In genomic region chr21:26117972-26118367, GRCh38 we compare ENCODE assay signal across 20 cellular contexts. TPM values are rescaled to one million over a fixed set of nuclear protein-coding genes. Genes with fewer than 3 reads are reported as not detected.
DNase-seq lines count a peak whose midpoint lies in the region; ATAC-seq and TF ChIP-seq lines count a peak whose summit lies in the region.
"Had no signal": no experiment of that assay in that cellular context is flagged by ENCODE, and none has a peak within 500 bp of the region (broad histone marks: within the 10 kb centered on the region; RNA-seq: fewer than 3 reads in every experiment).

No MANE protein-coding gene starts in this region.

- no peak for DNase-seq in MM.1S
- no peak for DNase-seq in body of pancreas
- no peak for DNase-seq in mesendoderm
- DNase-seq in thyroid gland: no peak
- DNase-seq in activated naive CD8-positive, alpha-beta T cell treated with anti-CD3 and anti-CD28 coated beads, Interleukin-2, amount 50 U/mL, for 24 hours: no peak
- no peak for DNase-seq in CD8-positive, alpha-beta memory T cell
- no peak for DNase-seq in CD8-positive, alpha-beta T cell
- DNase-seq: activated CD4-positive, alpha-beta T cell treated with anti-CD3 and anti-CD28 coated beads for 4 hours; activated T-cell treated with anti-CD3 and anti-CD28 coated beads, Interleukin-2, amount 50 U/mL, for 72 hours; CD4-positive, alpha-beta T cell; effector memory CD8-positive, alpha-beta T cell; esophagus squamous epithelium; GDM1; H9; kidney glomerular epithelial cell; NCI-H1694 treated with DMSO at 0.1 percent for 48 hours; SHP77 had no signal

- CTCF ChIA-PET in CD8-positive, alpha-beta memory T cell (lab: Charles Lee): no interaction called here
- CTCF ChIA-PET in CD8-positive, alpha-beta T cell (lab: Charles Lee): no interaction called here

- ATAC-seq in body of pancreas: no peak
- ATAC-seq in activated naive CD8-positive, alpha-beta T cell treated with anti-CD3 and anti-CD28 coated beads, Interleukin-2, amount 50 U/mL, for 24 hours: no peak
- ATAC-seq in CD8-positive, alpha-beta T cell: no peak
- ATAC-seq: activated naive CD4-positive, alpha-beta T cell treated with anti-CD3 and anti-CD28 coated beads, Interleukin-2, amount 50 U/mL, for 72 hours; activated T-cell treated with anti-CD3 and anti-CD28 coated beads, Interleukin-2, amount 50 U/mL, for 72 hours; effector memory CD8-positive, alpha-beta T cell had no signal

- H3K79me1 ChIP-seq in mesendoderm (ENCODE audit: low read length): peaks cover 7% of the 10 kb centered on the region

- no peak overlapping the region for H2BK5ac ChIP-seq in mesendoderm (ENCODE audit: low read length)

- no peak overlapping the region for H3K27ac Mint-ChIP-seq in activated naive CD8-positive, alpha-beta T cell treated with anti-CD3 and anti-CD28 coated beads, Interleukin-2, amount 50 U/mL, for 24 hours
- no peak overlapping the region for H3K27ac Mint-ChIP-seq in CD8-positive, alpha-beta memory T cell
- H3K27ac Mint-ChIP-seq in CD8-positive, alpha-beta T cell: no peak overlapping the region
- H3K27ac Mint-ChIP-seq: activated naive CD4-positive, alpha-beta T cell treated with anti-CD3 and anti-CD28 coated beads, Interleukin-2, amount 50 U/mL, for 72 hours; activated T-cell treated with anti-CD3 and anti-CD28 coated beads, Interleukin-2, amount 50 U/mL, for 72 hours; CD4-positive, alpha-beta T cell; effector memory CD8-positive, alpha-beta T cell; memory B cell had no signal

- no peaks in the 10 kb centered on the region for H3F3A ChIP-seq in MM.1S (ENCODE audit: insufficient read depth, low read length)

- H3K36me3 Mint-ChIP-seq in activated naive CD8-positive, alpha-beta T cell treated with anti-CD3 and anti-CD28 coated beads, Interleukin-2, amount 50 U/mL, for 24 hours (ENCODE audit: low read depth): no peaks in the 10 kb centered on the region
- H3K36me3 Mint-ChIP-seq in CD8-positive, alpha-beta memory T cell: no peaks in the 10 kb centered on the region
- H3K36me3 Mint-ChIP-seq in CD8-positive, alpha-beta T cell: no peaks in the 10 kb centered on the region
- H3K36me3 Mint-ChIP-seq: activated naive CD4-positive, alpha-beta T cell treated with anti-CD3 and anti-CD28 coated beads, Interleukin-2, amount 50 U/mL, for 72 hours had no signal

- H3K56ac ChIP-seq in mesendoderm (ENCODE audit: low read length): no peak overlapping the region

- no peak overlapping the region for H4K5ac ChIP-seq in mesendoderm (ENCODE audit: low read length)

- H3K4me3 Mint-ChIP-seq in activated naive CD8-positive, alpha-beta T cell treated with anti-CD3 and anti-CD28 coated beads, Interleukin-2, amount 50 U/mL, for 24 hours: no peak overlapping the region
- no peak overlapping the region for H3K4me3 Mint-ChIP-seq in CD8-positive, alpha-beta memory T cell
- no peak overlapping the region for H3K4me3 Mint-ChIP-seq in CD8-positive, alpha-beta T cell
- H3K4me3 Mint-ChIP-seq: activated T-cell treated with anti-CD3 and anti-CD28 coated beads, Interleukin-2, amount 50 U/mL, for 72 hours; CD4-positive, alpha-beta T cell; effector memory CD8-positive, alpha-beta T cell; H9 had no signal

- TF ChIP-seq CTCF in MM.1S (IDR thresholded peaks at IDR 0.05; ENCODE audit: low read length): no peak
- no peak for TF ChIP-seq CTCF in body of pancreas (IDR thresholded peaks at IDR 0.05)
- no peak for TF ChIP-seq CTCF in thyroid gland (IDR thresholded peaks at IDR 0.05)
- TF ChIP-seq CTCF in CD8-positive, alpha-beta T cell (IDR thresholded peaks at IDR 0.05): no peak

- H3K9me3 ChIP-seq in MM.1S (replicated peaks; ENCODE audit: insufficient read depth, low read length): no peaks in the 10 kb centered on the region
- H3K9me3 ChIP-seq in body of pancreas: no peaks in the 10 kb centered on the region
- H3K9me3 ChIP-seq in thyroid gland: no peaks in the 10 kb centered on the region
- H3K9me3 ChIP-seq in CD8-positive, alpha-beta memory T cell (ENCODE audit: low read length): no peaks in the 10 kb centered on the region
- no peaks in the 10 kb centered on the region for H3K9me3 ChIP-seq in CD8-positive, alpha-beta T cell (ENCODE audit: low read length)
- H3K9me3 ChIP-seq: esophagus squamous epithelium, vagina had no signal

- TF ChIP-seq POLR2A in body of pancreas (IDR thresholded peaks at IDR 0.05): no peak
- no peak for TF ChIP-seq POLR2A in thyroid gland (IDR thresholded peaks at IDR 0.05)

- no peak overlapping the region for H3K9ac ChIP-seq in MM.1S (ENCODE audit: low read length)
- H3K9ac ChIP-seq in mesendoderm (ENCODE audit: low read length): no peak overlapping the region

- peaks cover 15% of the 10 kb centered on the region for H3K4me1 ChIP-seq in MM.1S (ENCODE audit: low read length)
- peaks cover 35% of the 10 kb centered on the region for H3K4me1 ChIP-seq in body of pancreas
- H3K4me1 ChIP-seq in mesendoderm (ENCODE audit: control insufficient read depth, low read depth, low read length): peaks cover 16% of the 10 kb centered on the region
- H3K4me1 ChIP-seq in thyroid gland: peaks cover 52 to 63% of the 10 kb centered on the region in 2 donors
- no peaks in the 10 kb centered on the region for H3K4me1 ChIP-seq in CD8-positive, alpha-beta memory T cell (ENCODE audit: insufficient read depth, low read length)
- H3K4me1 ChIP-seq in CD8-positive, alpha-beta T cell (ENCODE audit: insufficient read depth, low read length): no peaks in the 10 kb centered on the region

- H3K27me3 ChIP-seq in MM.1S (replicated peaks; ENCODE audit: insufficient read depth, low read length) (no peaks in the 10 kb centered on the region), body of pancreas (no peaks in the 10 kb centered on the region), mesendoderm (ENCODE audit: insufficient read depth, low read length, poor library complexity) (no peaks in the 10 kb centered on the region), thyroid gland (no peaks in the 10 kb centered on the region)
- H3K27me3 ChIP-seq in CD8-positive, alpha-beta memory T cell (ENCODE audit: insufficient read depth, low read length, poor library complexity, severe bottlenecking): no peaks in the 10 kb centered on the region
- H3K27me3 ChIP-seq in CD8-positive, alpha-beta T cell (ENCODE audit: insufficient read depth, low read length): no peaks in the 10 kb centered on the region
- H3K27me3 ChIP-seq: esophagus squamous epithelium, vagina had no signal

- H3K23ac ChIP-seq in mesendoderm (ENCODE audit: low read length): no peak overlapping the region

- peaks cover 4% of the 10 kb centered on the region; the same call in 1 of the 2 replicates for H4K20me1 ChIP-seq in MM.1S (ENCODE audit: insufficient read depth, low read length)

- H2AK5ac ChIP-seq in mesendoderm (ENCODE audit: low read length): no peak overlapping the region

- no peaks in the 10 kb centered on the region for H3K9me3 Mint-ChIP-seq in activated naive CD8-positive, alpha-beta T cell treated with anti-CD3 and anti-CD28 coated beads, Interleukin-2, amount 50 U/mL, for 24 hours
- H3K9me3 Mint-ChIP-seq in CD8-positive, alpha-beta memory T cell: no peaks in the 10 kb centered on the region
- no peaks in the 10 kb centered on the region for H3K9me3 Mint-ChIP-seq in CD8-positive, alpha-beta T cell
- H3K9me3 Mint-ChIP-seq: activated naive CD4-positive, alpha-beta T cell treated with anti-CD3 and anti-CD28 coated beads, Interleukin-2, amount 50 U/mL, for 72 hours; activated T-cell treated with anti-CD3 and anti-CD28 coated beads, Interleukin-2, amount 50 U/mL, for 72 hours; CD4-positive, alpha-beta T cell; effector memory CD8-positive, alpha-beta T cell; H9; memory B cell had no signal

- no peak overlapping the region for H3K18ac ChIP-seq in mesendoderm (ENCODE audit: low read length)

- H4K8ac ChIP-seq in mesendoderm (ENCODE audit: low read depth, low read length): no peak overlapping the region

- H3K79me2 ChIP-seq in MM.1S (ENCODE audit: low read length) (peaks cover 31% of the 10 kb centered on the region), mesendoderm (ENCODE audit: control insufficient read depth, insufficient read depth, low read length) (peaks cover 71% of the 10 kb centered on the region)

- no peak overlapping the region for H2BK120ac ChIP-seq in mesendoderm (ENCODE audit: low read depth, low read length)

- H2AFZ ChIP-seq in MM.1S (ENCODE audit: low read length): no peak overlapping the region

- WGBS in body of pancreas, 2 donors: 52 to 57% methylated on average over 3 of the region's 3 CpGs
- WGBS in mesendoderm (ENCODE audit: extremely low coverage, insufficient coverage, low lambda C conversion rate): no CpG with 5 or more reads among the region's 3 CpGs
- WGBS in thyroid gland, 2 donors: 49 to 52% methylated on average over 3 of the region's 3 CpGs

- H3K27me3 Mint-ChIP-seq in activated naive CD8-positive, alpha-beta T cell treated with anti-CD3 and anti-CD28 coated beads, Interleukin-2, amount 50 U/mL, for 24 hours: no peaks in the 10 kb centered on the region
- H3K27me3 Mint-ChIP-seq in CD8-positive, alpha-beta memory T cell: no peaks in the 10 kb centered on the region
- no peaks in the 10 kb centered on the region for H3K27me3 Mint-ChIP-seq in CD8-positive, alpha-beta T cell (ENCODE audit: low read depth)
- H3K27me3 Mint-ChIP-seq: CD4-positive, alpha-beta T cell; effector memory CD8-positive, alpha-beta T cell; memory B cell had no signal

- H3K4ac ChIP-seq in mesendoderm (ENCODE audit: low read depth, low read length): no peak overlapping the region

- H3K36me3 ChIP-seq in MM.1S (replicated peaks; ENCODE audit: insufficient read depth, low read length): no peaks in the 10 kb centered on the region
- no peaks in the 10 kb centered on the region for H3K36me3 ChIP-seq in body of pancreas (replicated peaks in 1 of 2; ENCODE audit: insufficient read depth in 1 of 2, low read depth in 2 of 2)
- no peaks in the 10 kb centered on the region for H3K36me3 ChIP-seq in mesendoderm (ENCODE audit: control insufficient read depth, insufficient read depth, low read length)
- H3K36me3 ChIP-seq in thyroid gland: no peaks in the 10 kb centered on the region
- no peaks in the 10 kb centered on the region for H3K36me3 ChIP-seq in CD8-positive, alpha-beta memory T cell (ENCODE audit: insufficient read depth, low read length)
- H3K36me3 ChIP-seq in CD8-positive, alpha-beta T cell (ENCODE audit: insufficient read depth, low read length): no peaks in the 10 kb centered on the region
- H3K36me3 ChIP-seq: vagina had no signal

- POLR2A ChIA-PET in CD8-positive, alpha-beta memory T cell (lab: Charles Lee): no interaction called here
- POLR2A ChIA-PET in CD8-positive, alpha-beta T cell (lab: Charles Lee): no interaction called here

- H2BK15ac ChIP-seq in mesendoderm (replicated peaks; ENCODE audit: low read depth): peak overlapping the region; percentile 57

- intact Hi-C loops in body of pancreas (cut with DNase I) (no loop called here), thyroid gland (cut with DNase I) (no loop called here)
- intact Hi-C loops in CD8-positive, alpha-beta T cell (cut with DNase I, micrococcal nuclease): no loop called here

- H3K27ac ChIP-seq in MM.1S (ENCODE audit: low read length): no peak overlapping the region
- peak overlapping the region in 3 of 4 donors; percentile 65 to 73 (median 73) for H3K27ac ChIP-seq in body of pancreas
- H3K27ac ChIP-seq in mesendoderm (ENCODE audit: low read depth, low read length): no peak overlapping the region
- H3K27ac ChIP-seq in thyroid gland: peak overlapping the region; percentile 74 to 90 (median 88)
- H3K27ac ChIP-seq in CD8-positive, alpha-beta memory T cell (ENCODE audit: low read depth, low read length): no peak overlapping the region
- no peak overlapping the region for H3K27ac ChIP-seq in CD8-positive, alpha-beta T cell (ENCODE audit: low read depth, low read length)
- H3K27ac ChIP-seq: esophagus squamous epithelium, vagina had no signal

- H3K4me3 ChIP-seq in MM.1S (ENCODE audit: low read length) (no peak overlapping the region), body of pancreas (no peak overlapping the region), mesendoderm (ENCODE audit: low read length) (no peak overlapping the region), thyroid gland (replicated peaks in 1 of 3) (no peak overlapping the region)
- no peak overlapping the region for H3K4me3 ChIP-seq in CD8-positive, alpha-beta memory T cell (ENCODE audit: low read length)
- no peak overlapping the region for H3K4me3 ChIP-seq in CD8-positive, alpha-beta T cell (ENCODE audit: low read depth, low read length)
- H3K4me3 ChIP-seq: esophagus squamous epithelium, vagina had no signal

- H3K4me1 Mint-ChIP-seq in activated naive CD8-positive, alpha-beta T cell treated with anti-CD3 and anti-CD28 coated beads, Interleukin-2, amount 50 U/mL, for 24 hours: peaks cover 9% of the 10 kb centered on the region
- H3K4me1 Mint-ChIP-seq in CD8-positive, alpha-beta memory T cell: no peaks in the 10 kb centered on the region
- H3K4me1 Mint-ChIP-seq in CD8-positive, alpha-beta T cell (ENCODE audit: low read depth): peaks cover 3% of the 10 kb centered on the region

- H3K4me2 ChIP-seq in MM.1S (ENCODE audit: low read depth, low read length): peak overlapping the region; percentile 43; the same call in 1 of the 2 replicates
- H3K4me2 ChIP-seq in mesendoderm (ENCODE audit: low read length): no peak overlapping the region

- H3K9me2 ChIP-seq in MM.1S (replicated peaks; ENCODE audit: insufficient read depth, low read length): no peaks in the 10 kb centered on the region

RNA-seq across cellular contexts. Expression of gene APP, which starts 52.6 kb away (rescaled TPM):
- 100 to 1,000 TPM; 256 to 423 TPM for total RNA-seq in body of pancreas
- polyA plus RNA-seq in mesendoderm (2013, experiment 1 of 2): 355 TPM
- 363 TPM for polyA plus RNA-seq in mesendoderm (2013, experiment 2 of 2)
- total RNA-seq in thyroid gland: 100 to 1,000 TPM; 513 to 716 (median 676) TPM
- total RNA-seq in CD8-positive, alpha-beta memory T cell: 10 to 100 TPM; 15.2 to 15.3 TPM
- 5.3 TPM for polyA plus RNA-seq in CD8-positive, alpha-beta memory T cell
- total RNA-seq in CD8-positive, alpha-beta T cell: 10 to 100 TPM; 14.3 to 18.7 TPM

Comparison
In these comparisons a context has a peak if more than half of its experiments do, and no peak if none do; other contexts are left out.
1. H3K27ac ChIP-seq: peak in body of pancreas (3 of 4) and thyroid gland (3 of 3); none in MM.1S (single experiment), mesendoderm (single experiment), CD8-positive, alpha-beta memory T cell (single experiment) and CD8-positive, alpha-beta T cell (single experiment).
2. RNA of gene APP, which starts 52.6 kb away (total RNA-seq): 513 to 716 TPM in thyroid gland and 256 to 423 TPM in body of pancreas; 14.3 to 18.7 TPM in CD8-positive, alpha-beta T cell and 15.2 to 15.3 TPM in CD8-positive, alpha-beta memory T cell; every median in the first group is over 10 times any median in the second.